Comparison of ENCODE assay signal across 8 cellular contexts in the genomic region with DNA sequence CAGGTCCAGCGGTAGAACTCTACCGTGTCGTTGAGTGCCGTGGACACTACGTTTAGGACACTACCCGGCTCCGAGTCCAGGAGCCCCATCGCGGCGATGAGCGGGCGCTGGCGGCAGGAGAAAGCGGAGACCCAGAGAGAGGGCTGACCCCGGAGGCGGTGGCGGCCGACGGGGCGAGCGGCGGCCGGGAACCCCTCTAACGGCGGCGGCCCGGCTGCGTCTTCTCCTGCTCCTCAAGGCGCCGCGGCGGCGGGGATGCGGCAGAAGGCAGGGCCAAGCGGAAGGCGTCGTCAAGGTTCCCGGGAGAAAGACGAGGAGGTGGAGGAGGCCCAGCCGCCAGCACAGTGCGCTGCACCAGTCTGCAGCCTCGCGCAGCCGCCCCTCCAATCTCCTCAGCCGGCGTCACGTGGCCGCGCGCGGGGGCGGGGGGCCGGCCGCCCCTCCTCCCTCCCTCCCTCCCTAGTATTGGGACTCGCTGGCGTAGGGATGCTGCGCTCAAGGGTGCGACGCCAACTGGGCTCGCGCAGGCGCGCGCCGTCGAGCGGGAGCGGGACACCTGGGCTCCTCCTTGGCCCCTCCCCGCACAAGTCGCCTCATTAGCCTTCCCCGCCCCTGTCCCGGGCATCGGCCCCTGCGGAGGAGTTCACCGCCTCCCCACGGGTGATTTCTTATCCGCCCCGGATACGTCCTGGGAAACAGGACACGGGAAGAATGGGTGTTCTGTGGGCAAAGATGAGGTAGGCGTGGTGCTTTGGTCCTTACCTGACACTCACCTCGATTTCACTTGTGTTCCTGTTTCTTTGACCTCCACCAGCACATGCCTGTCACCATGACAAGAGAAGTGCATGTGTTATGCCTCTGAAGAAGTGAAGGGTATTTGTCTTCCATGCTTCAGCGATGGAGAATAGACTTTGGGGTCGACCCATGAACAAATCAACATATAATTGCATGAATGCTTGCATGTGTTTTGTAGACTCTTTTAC. TPM values are rescaled to one million over a fixed set of nuclear protein-coding genes. Genes with fewer than 3 reads are reported as not detected.
DNase-seq lines count a peak whose midpoint lies in the region; ATAC-seq, FAIRE-seq and TF ChIP-seq lines count a peak whose summit lies in the region.

A gene (minus strand): TSS at position 363 of the 983 bp plus-strand sequence. CDS start 274 bp downstream, at position 89.

- FAIRE-seq in HepG2 (lab: Jason Lieb, UNC) = no peak
- no peak for FAIRE-seq in GM19239 (lab: Jason Lieb, UNC)

- H3K9me3 Mint-ChIP-seq in activated CD4-positive, alpha-beta T cell treated with anti-CD3 and anti-CD28 coated beads, Interleukin-2, amount 10 ng/mL, durations not matched to agents 24 days and 14 days = no peaks in the 10 kb centered on the region

- H3K4me3 ChIP-seq in DOHH2 (ENCODE audit: low read length) = peak within 1 kb of the TSS; percentile 20; the same call in 1 of the 2 replicates
- H3K4me3 ChIP-seq in HepG2 (replicated peaks in 1 of 3; ENCODE audit: insufficient read depth in 1 of 3, low read depth in 2 of 3, low read length in 3 of 3) = peak within 1 kb of the TSS; percentile 59 to 74 (median 72)

- H3K79me2 ChIP-seq in DOHH2 (ENCODE audit: control insufficient read depth, low read length) (no peaks in the 10 kb centered on the region), HepG2 (ENCODE audit: insufficient read depth, low read length) (no peaks in the 10 kb centered on the region)

- TF ChIP-seq CTCF in DOHH2 (IDR thresholded peaks at IDR 0.05; ENCODE audit: low read depth, low read length, poor library complexity, severe bottlenecking) = no peak
- no peak for TF ChIP-seq CTCF in HepG2 (CRISPR knock-in tag; IDR thresholded peaks at IDR 0.05)

- H3K4me2 ChIP-seq in DOHH2 (ENCODE audit: low read length) (peak within 1 kb of the TSS; percentile 39), HepG2 (ENCODE audit: low read depth, low read length) (peak within 1 kb of the TSS; percentile 87)

- DNase-seq in NCI-H2081 treated with DMSO at 0.1 percent for 48 hours (lab: John Stamatoyannopoulos, UW) (peak; percentile 55), dedifferentiated amniotic fluid mesenchymal stem cell (ENCODE audit: extremely low spot score) (peak; percentile 49), HepG2 (ENCODE audit: low spot score) (no peak), GM19239 (ENCODE audit: insufficient read length, low spot score) (no peak)
- DNase-seq in activated CD4-positive, alpha-beta T cell treated with anti-CD3 and anti-CD28 coated beads, Interleukin-2, amount 10 ng/mL, durations not matched to agents 24 days and 14 days = peak; percentile 80
- DNase-seq in stimulated activated CD4-positive, alpha-beta T cell treated with anti-CD3 and anti-CD28 coated beads, Interleukin-2, amount 100 ng/mL, for 24 hours = peak; percentile 60 to 71

- CTCF ChIA-PET in HepG2 (lab: Yijun Ruan, JAX; ENCODE audit: low intra/inter-chr PET ratio, low total read pairs) = interaction anchor here (3.0 kb wide), 1 partner anchor 146 kb away, joined by 47 read pairs; no protein-coding TSS in a partner anchor

- H3F3A ChIP-seq in DOHH2 (ENCODE audit: control insufficient read depth, insufficient read depth) = no peaks in the 10 kb centered on the region

- peaks cover 4% of the 10 kb centered on the region; the same call in 1 of the 2 replicates for H3K4me1 ChIP-seq in DOHH2 (ENCODE audit: control insufficient read depth, low read length)
- H3K4me1 ChIP-seq in HepG2 (ENCODE audit: insufficient read depth, low read length) = peaks cover 8% of the 10 kb centered on the region; the same call in 1 of the 2 replicates

- 15% methylated on average over 22 of the region's 84 CpGs for WGBS in HepG2 (ENCODE audit: low lambda C conversion rate)

- peaks cover 18% of the 10 kb centered on the region for H3K4me1 Mint-ChIP-seq in activated CD4-positive, alpha-beta T cell treated with anti-CD3 and anti-CD28 coated beads, Interleukin-2, amount 10 ng/mL, durations not matched to agents 24 days and 14 days

- H3K27me3 Mint-ChIP-seq in activated CD4-positive, alpha-beta T cell treated with anti-CD3 and anti-CD28 coated beads, Interleukin-2, amount 10 ng/mL, durations not matched to agents 24 days and 14 days = peaks cover 46% of the 10 kb centered on the region

- peak within 1 kb of the TSS; percentile 86 for H3K4me3 Mint-ChIP-seq in activated CD4-positive, alpha-beta T cell treated with anti-CD3 and anti-CD28 coated beads, Interleukin-2, amount 10 ng/mL, durations not matched to agents 24 days and 14 days

- H3K27ac Mint-ChIP-seq in activated CD4-positive, alpha-beta T cell treated with anti-CD3 and anti-CD28 coated beads, Interleukin-2, amount 10 ng/mL, durations not matched to agents 24 days and 14 days = no peak within 1 kb of the TSS

- no peak for TF ChIP-seq POLR2A in HepG2 (IDR thresholded peaks at IDR 0.05; ENCODE audit: insufficient read depth in 1 of 2, low read depth in 2 of 2, low read length in 2 of 2)

- H3K9me2 ChIP-seq in DOHH2 (replicated peaks; ENCODE audit: control insufficient read depth, low read length) = no peaks in the 10 kb centered on the region

- no peaks in the 10 kb centered on the region for H4K20me1 ChIP-seq in DOHH2 (ENCODE audit: control insufficient read depth, insufficient read depth, low read depth, low read length)
- no peaks in the 10 kb centered on the region for H4K20me1 ChIP-seq in HepG2 (ENCODE audit: insufficient read depth, low read length)

- H3K36me3 ChIP-seq in DOHH2 (ENCODE audit: control insufficient read depth, low read length) (no peaks in the 10 kb centered on the region), HepG2 (replicated peaks in 1 of 2; ENCODE audit: control insufficient read depth in 1 of 2, insufficient read depth in 2 of 2, low read length in 2 of 2) (no peaks in the 10 kb centered on the region)

- no TSS peak for BruUV-seq in HepG2 (replicated peaks; lab: Mats Ljungman, UMichigan)

- no peak within 1 kb of the TSS for H3K27ac ChIP-seq in DOHH2 (ENCODE audit: low read depth, low read length)
- no peak within 1 kb of the TSS for H3K27ac ChIP-seq in HepG2 (ENCODE audit: extremely low read length, insufficient read depth, low read length)

- ATAC-seq in HG02610 (IDR thresholded peaks at IDR 0.05; ENCODE audit: unreplicated experiment) (peak; percentile 51), HepG2 (peak; percentile 78)

- H3K27me3 ChIP-seq in DOHH2 (ENCODE audit: control insufficient read depth, low read length) (peaks cover 36% of the 10 kb centered on the region), HepG2 (ENCODE audit: control insufficient read depth in 1 of 2, insufficient read depth in 2 of 2, low read length in 2 of 2) (peaks cover 5 to 31% of the 10 kb centered on the region in 2 experiments; a peak in 3 of 5 replicates)

- H3K36me3 Mint-ChIP-seq in activated CD4-positive, alpha-beta T cell treated with anti-CD3 and anti-CD28 coated beads, Interleukin-2, amount 10 ng/mL, durations not matched to agents 24 days and 14 days (ENCODE audit: low read depth) = no peaks in the 10 kb centered on the region

- H2AFZ ChIP-seq in HepG2 (ENCODE audit: low read length) = no peak within 1 kb of the TSS

- POLR2A ChIA-PET in HepG2 (lab: Yijun Ruan, JAX) = no interaction called here

- intact Hi-C loops in activated CD4-positive, alpha-beta T cell treated with anti-CD3 and anti-CD28 coated beads, Interleukin-2, amount 10 ng/mL, durations not matched to agents 24 days and 14 days (cut with micrococcal nuclease) = loop anchor here (1.0 to 5.0 kb wide), 4 partner anchors 57 to 1805 kb away; a partner anchor contains a TSS
- intact Hi-C loops in HepG2 (cut with micrococcal nuclease; ENCODE audit: unreplicated experiment) = no loop called here

- no peaks in the 10 kb centered on the region for H3K9me3 ChIP-seq in DOHH2 (ENCODE audit: control insufficient read depth, insufficient read depth, low read length)
- no peaks in the 10 kb centered on the region for H3K9me3 ChIP-seq in HepG2 (ENCODE audit: low read length)

- TF ChIP-seq EP300 in HepG2 (IDR thresholded peaks at IDR 0.05; ENCODE audit: low read depth in 2 of 2, low read length in 2 of 2) (no peak), HepG2 (CRISPR knock-in tag; IDR thresholded peaks at IDR 0.05; ENCODE audit: borderline replicate concordance) (no peak)

- no peak within 1 kb of the TSS for H3K9ac ChIP-seq in HepG2 (ENCODE audit: insufficient read depth, low read depth, low read length)

- TF ChIP-seq RAD21 in HepG2 (CRISPR knock-in tag; IDR thresholded peaks at IDR 0.05) = no peak

- in situ Hi-C loops in HepG2 (cut with HindIII; ENCODE audit: extremely low pct_ligation_motif_present, low pct_unique_long_range_greater_than_20kb) = loop anchor here (5.0 kb wide), 1 partner anchor 150 kb away; no protein-coding TSS in a partner anchor

TF ChIP-seq in HepG2, 621 proteins besides CTCF, POLR2A, EP300 and RAD21 (continues in another document):
- TF ChIP-seq ZBTB3 (CRISPR knock-in tag; IDR thresholded peaks at IDR 0.05; ENCODE audit: borderline replicate concordance, low read depth) = no peak
- peak; percentile 43 for TF ChIP-seq HNRNPLL (IDR thresholded peaks at IDR 0.05; ENCODE audit: low read depth, low read length, poor library complexity, severe bottlenecking)
- no peak for TF ChIP-seq ZNF761 (CRISPR knock-in tag; conservative IDR thresholded peaks at IDR 0.05)

RNA-seq across cellular contexts. Expression of the gene that starts here (rescaled TPM):
- 0.88 and 0.89 TPM in 2 replicates for total RNA-seq in activated CD4-positive, alpha-beta T cell treated with anti-CD3 and anti-CD28 coated beads, Interleukin-2, amount 10 ng/mL, durations not matched to agents 24 days and 14 days
- total RNA-seq in HepG2 (2016; rRNA removed; fragmentation: Illumina TruSeq; extraction: Trizol) = 0.04 TPM in 1 of 2 replicates, not detected in the other
- total RNA-seq in HepG2 (2016; cell fraction: cytosol; rRNA removed; fragmentation: Illumina TruSeq; extraction: Trizol; ENCODE audit: low read depth) = not detected in 2 replicates
- 0.04 TPM in 1 of 2 replicates, not detected in the other for total RNA-seq in HepG2 (2016; cell fraction: insoluble cytoplasmic fraction; rRNA removed; fragmentation: Illumina TruSeq; extraction: Trizol)
- total RNA-seq in HepG2 (2016; cell fraction: membrane; rRNA removed; fragmentation: Illumina TruSeq; extraction: Trizol) = not detected in 2 replicates
- total RNA-seq in HepG2 (2016; cell fraction: nucleus; rRNA removed; fragmentation: Illumina TruSeq; extraction: Trizol) = 0.12 TPM in 1 of 2 replicates, not detected in the other
- polyA plus RNA-seq in HepG2 (2011; rRNA removed) = not detected in 2 replicates
- not detected in 2 replicates for polyA plus RNA-seq in HepG2 (2011; cell fraction: cytosol; rRNA removed)
- not detected in 2 replicates for polyA plus RNA-seq in HepG2 (2011; cell fraction: nucleus; rRNA removed)
- 0.04 TPM in 1 of 2 replicates, not detected in the other for polyA plus RNA-seq in HepG2 (2012)
- not detected in 2 replicates for polyA plus RNA-seq in HepG2 (2016; cell fraction: cytosol; fragmentation: Illumina TruSeq; extraction: Trizol; ENCODE audit: low read depth)
- not detected in 2 replicates for polyA plus RNA-seq in HepG2 (2016; cell fraction: insoluble cytoplasmic fraction; fragmentation: Illumina TruSeq; extraction: Trizol; ENCODE audit: low read depth)
- not detected in 2 replicates for polyA plus RNA-seq in HepG2 (2016; cell fraction: membrane; fragmentation: Illumina TruSeq; extraction: Trizol; ENCODE audit: low read depth)
- polyA plus RNA-seq in HepG2 (2016; cell fraction: nucleus; fragmentation: Illumina TruSeq; extraction: Trizol; ENCODE audit: insufficient read depth, low read depth) = not detected in 2 replicates
- not detected in 2 replicates for polyA minus RNA-seq in HepG2 (2011; rRNA and poly(A)+ RNA removed; ENCODE audit: low replicate concordance)
- not detected in 2 replicates for polyA minus RNA-seq in HepG2 (2011; cell fraction: cytosol; rRNA and poly(A)+ RNA removed)
- polyA minus RNA-seq in HepG2 (2011; cell fraction: nucleus; rRNA and poly(A)+ RNA removed) = not detected in 2 replicates

Comparison
In these comparisons a context has a peak if more than half of its experiments do, and no peak if none do; other contexts are left out.
1. Peak in DNase-seq in activated CD4-positive, alpha-beta T cell treated with anti-CD3 and anti-CD28 coated beads, Interleukin-2, amount 10 ng/mL, durations not matched to agents 24 days and 14 days; RNA of the gene not detected or under 1 TPM.
2. Peak in ATAC-seq, H3K4me3 ChIP-seq and H3K4me2 ChIP-seq in HepG2; RNA of the gene not detected or under 1 TPM.
3. DNase-seq: peak in NCI-H2081 treated with DMSO at 0.1 percent for 48 hours (single experiment), dedifferentiated amniotic fluid mesenchymal stem cell (single experiment) and stimulated activated CD4-positive, alpha-beta T cell treated with anti-CD3 and anti-CD28 coated beads, Interleukin-2, amount 100 ng/mL, for 24 hours (2 of 2); none in HepG2 (single experiment) and GM19239 (single experiment).